Comparison of ENCODE assay signal across 1 cellular context in genomic region chr4:177441803-177442622, GRCh38.
A peak's percentile ranks its signal among the peaks of the same experiment; 100 is the strongest.
TF ChIP-seq lines count a peak whose summit lies in the region.

Gene AGA, minus strand, starts transcription at chr4:177442437. Its CDS starts 62 bp downstream, at chr4:177442375.

TF ChIP-seq in K562, 482 proteins besides CTCF, POLR2A, EP300 and RAD21 (continued from another document and continues in another):
- TF ChIP-seq SAFB (IDR thresholded peaks at IDR 0.05; ENCODE audit: borderline replicate concordance, low read depth, low read length) (peak; percentile 54; the same call in 1 of the 2 replicates), RBM14 (IDR thresholded peaks at IDR 0.05; ENCODE audit: borderline replicate concordance, insufficient read depth, low read depth, low read length) (no peak), KAT7 (CRISPR knock-in tag; IDR thresholded peaks at IDR 0.05; ENCODE audit: borderline replicate concordance) (no peak), NFE2 (IDR thresholded peaks at IDR 0.05; ENCODE audit: low read depth) (0 out of 2 replicates have a peak, but pooled peaks have one; percentile 4), TEAD2 (tag; IDR thresholded peaks at IDR 0.05) (no peak), ZNF77 (CRISPR knock-in tag; IDR thresholded peaks at IDR 0.05) (no peak), ZNF668 (CRISPR knock-in tag; IDR thresholded peaks at IDR 0.05) (no peak), THRA (IDR thresholded peaks at IDR 0.05) (no peak), MITF (IDR thresholded peaks at IDR 0.05) (peak; percentile 71), ZNF324 (CRISPR knock-in tag; IDR thresholded peaks at IDR 0.05) (no peak), CHCHD3 (CRISPR knock-in tag; IDR thresholded peaks at IDR 0.05) (no peak), STAT5A (IDR thresholded peaks at IDR 0.05; ENCODE audit: borderline replicate concordance, low read length) (no peak), GTF2E2 (tag; IDR thresholded peaks at IDR 0.05) (no peak), RBM34 (IDR thresholded peaks at IDR 0.05; ENCODE audit: borderline replicate concordance, insufficient read depth, low read length) (no peak), MEF2D (tag; conservative IDR thresholded peaks at IDR 0.05; ENCODE audit: low read depth) (no peak), ELF1 (tag; IDR thresholded peaks at IDR 0.05) (peak; percentile 23; the same call in 1 of the 2 replicates), SRF (CRISPR knock-in tag; IDR thresholded peaks at IDR 0.05) (no peak; a peak in 1 of 4 replicates), RFX7 (CRISPR knock-in tag; IDR thresholded peaks at IDR 0.05) (no peak), ZNF384 (IDR thresholded peaks at IDR 0.05; ENCODE audit: low read depth, low read length) (no peak), ZNF175 (CRISPR knock-in tag; IDR thresholded peaks at IDR 0.05; ENCODE audit: low read depth) (0 out of 2 replicates have a peak, but pooled peaks have one; percentile 25), ZNF584 (CRISPR knock-in tag; IDR thresholded peaks at IDR 0.05; ENCODE audit: low read depth) (no peak), RBM39 (optimal IDR thresholded peaks at IDR 0.05; ENCODE audit: low read depth, low read length) (no peak), ZBTB43 (CRISPR knock-in tag; IDR thresholded peaks at IDR 0.05) (no peak), ATF2 (CRISPR knock-in tag; IDR thresholded peaks at IDR 0.05) (no peak), SMARCC2 (IDR thresholded peaks at IDR 0.05; ENCODE audit: low read depth) (no peak), PTBP1 (IDR thresholded peaks at IDR 0.05; ENCODE audit: low read depth, low read length) (no peak), MYC (IDR thresholded peaks at IDR 0.05; ENCODE audit: low read depth, low read length) (peak; percentile 74), MYC (CRISPR knock-in tag; IDR thresholded peaks at IDR 0.05; ENCODE audit: borderline replicate concordance, low read depth) (0 out of 2 replicates have a peak, but pooled peaks have one; percentile 23), FOS (IDR thresholded peaks at IDR 0.05; ENCODE audit: extremely low read depth, insufficient read length) (no peak), ZNF197 (CRISPR knock-in tag; IDR thresholded peaks at IDR 0.05; ENCODE audit: low read depth) (no peak), ZNF699 (CRISPR knock-in tag; IDR thresholded peaks at IDR 0.05; ENCODE audit: insufficient replicate concordance) (no peak), ZNF232 (CRISPR knock-in tag; IDR thresholded peaks at IDR 0.05) (no peak), SP2 (IDR thresholded peaks at IDR 0.05; ENCODE audit: extremely low read depth, low read depth, low read length, poor library complexity, severe bottlenecking) (no peak), GATAD2B (IDR thresholded peaks at IDR 0.05; ENCODE audit: borderline replicate concordance) (no peak), SAFB2 (IDR thresholded peaks at IDR 0.05; ENCODE audit: borderline replicate concordance, low read depth, low read length, severe bottlenecking) (no peak), XRCC3 (IDR thresholded peaks at IDR 0.05) (no peak), ZNF436 (CRISPR knock-in tag; IDR thresholded peaks at IDR 0.05) (no peak), OTX1 (CRISPR knock-in tag; IDR thresholded peaks at IDR 0.05) (peak; percentile 78; the same call in 1 of the 2 replicates), NFATC3 (IDR thresholded peaks at IDR 0.05) (no peak), CBX1 (IDR thresholded peaks at IDR 0.05; ENCODE audit: low read depth) (peak; percentile 50; the same call in 1 of the 2 replicates), U2AF1 (optimal IDR thresholded peaks at IDR 0.05; ENCODE audit: low read depth, low read length) (no peak), LEF1 (IDR thresholded peaks at IDR 0.05) (no peak), TOE1 (IDR thresholded peaks at IDR 0.05; ENCODE audit: borderline replicate concordance) (peak; percentile 73; the same call in 1 of the 2 replicates), TOE1 (CRISPR knock-in tag; IDR thresholded peaks at IDR 0.05; ENCODE audit: borderline replicate concordance, low read depth) (no peak), MAFF (IDR thresholded peaks at IDR 0.05; ENCODE audit: low read length) (peak; percentile 28; the same call in 1 of the 2 replicates), NFIC (IDR thresholded peaks at IDR 0.05) (peak; percentile 37; the same call in 1 of the 2 replicates), ZEB2 (IDR thresholded peaks at IDR 0.05) (peak; percentile 40; the same call in 1 of the 2 replicates), ARID2 (IDR thresholded peaks at IDR 0.05) (no peak)
- TF ChIP-seq, protein P1, sequence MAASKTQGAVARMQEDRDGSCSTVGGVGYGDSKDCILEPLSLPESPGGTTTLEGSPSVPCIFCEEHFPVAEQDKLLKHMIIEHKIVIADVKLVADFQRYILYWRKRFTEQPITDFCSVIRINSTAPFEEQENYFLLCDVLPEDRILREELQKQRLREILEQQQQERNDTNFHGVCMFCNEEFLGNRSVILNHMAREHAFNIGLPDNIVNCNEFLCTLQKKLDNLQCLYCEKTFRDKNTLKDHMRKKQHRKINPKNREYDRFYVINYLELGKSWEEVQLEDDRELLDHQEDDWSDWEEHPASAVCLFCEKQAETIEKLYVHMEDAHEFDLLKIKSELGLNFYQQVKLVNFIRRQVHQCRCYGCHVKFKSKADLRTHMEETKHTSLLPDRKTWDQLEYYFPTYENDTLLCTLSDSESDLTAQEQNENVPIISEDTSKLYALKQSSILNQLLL (CRISPR knock-in tag; IDR thresholded peaks at IDR 0.05; ENCODE audit: borderline replicate concordance) = no peak
- TF ChIP-seq, protein P2, sequence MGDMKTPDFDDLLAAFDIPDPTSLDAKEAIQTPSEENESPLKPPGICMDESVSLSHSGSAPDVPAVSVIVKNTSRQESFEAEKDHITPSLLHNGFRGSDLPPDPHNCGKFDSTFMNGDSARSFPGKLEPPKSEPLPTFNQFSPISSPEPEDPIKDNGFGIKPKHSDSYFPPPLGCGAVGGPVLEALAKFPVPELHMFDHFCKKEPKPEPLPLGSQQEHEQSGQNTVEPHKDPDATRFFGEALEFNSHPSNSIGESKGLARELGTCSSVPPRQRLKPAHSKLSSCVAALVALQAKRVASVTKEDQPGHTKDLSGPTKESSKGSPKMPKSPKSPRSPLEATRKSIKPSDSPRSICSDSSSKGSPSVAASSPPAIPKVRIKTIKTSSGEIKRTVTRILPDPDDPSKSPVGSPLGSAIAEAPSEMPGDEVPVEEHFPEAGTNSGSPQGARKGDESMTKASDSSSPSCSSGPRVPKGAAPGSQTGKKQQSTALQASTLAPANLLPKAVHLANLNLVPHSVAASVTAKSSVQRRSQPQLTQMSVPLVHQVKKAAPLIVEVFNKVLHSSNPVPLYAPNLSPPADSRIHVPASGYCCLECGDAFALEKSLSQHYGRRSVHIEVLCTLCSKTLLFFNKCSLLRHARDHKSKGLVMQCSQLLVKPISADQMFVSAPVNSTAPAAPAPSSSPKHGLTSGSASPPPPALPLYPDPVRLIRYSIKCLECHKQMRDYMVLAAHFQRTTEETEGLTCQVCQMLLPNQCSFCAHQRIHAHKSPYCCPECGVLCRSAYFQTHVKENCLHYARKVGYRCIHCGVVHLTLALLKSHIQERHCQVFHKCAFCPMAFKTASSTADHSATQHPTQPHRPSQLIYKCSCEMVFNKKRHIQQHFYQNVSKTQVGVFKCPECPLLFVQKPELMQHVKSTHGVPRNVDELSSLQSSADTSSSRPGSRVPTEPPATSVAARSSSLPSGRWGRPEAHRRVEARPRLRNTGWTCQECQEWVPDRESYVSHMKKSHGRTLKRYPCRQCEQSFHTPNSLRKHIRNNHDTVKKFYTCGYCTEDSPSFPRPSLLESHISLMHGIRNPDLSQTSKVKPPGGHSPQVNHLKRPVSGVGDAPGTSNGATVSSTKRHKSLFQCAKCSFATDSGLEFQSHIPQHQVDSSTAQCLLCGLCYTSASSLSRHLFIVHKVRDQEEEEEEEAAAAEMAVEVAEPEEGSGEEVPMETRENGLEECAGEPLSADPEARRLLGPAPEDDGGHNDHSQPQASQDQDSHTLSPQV (IDR thresholded peaks at IDR 0.05) = no peak
- TF ChIP-seq, protein P3, sequence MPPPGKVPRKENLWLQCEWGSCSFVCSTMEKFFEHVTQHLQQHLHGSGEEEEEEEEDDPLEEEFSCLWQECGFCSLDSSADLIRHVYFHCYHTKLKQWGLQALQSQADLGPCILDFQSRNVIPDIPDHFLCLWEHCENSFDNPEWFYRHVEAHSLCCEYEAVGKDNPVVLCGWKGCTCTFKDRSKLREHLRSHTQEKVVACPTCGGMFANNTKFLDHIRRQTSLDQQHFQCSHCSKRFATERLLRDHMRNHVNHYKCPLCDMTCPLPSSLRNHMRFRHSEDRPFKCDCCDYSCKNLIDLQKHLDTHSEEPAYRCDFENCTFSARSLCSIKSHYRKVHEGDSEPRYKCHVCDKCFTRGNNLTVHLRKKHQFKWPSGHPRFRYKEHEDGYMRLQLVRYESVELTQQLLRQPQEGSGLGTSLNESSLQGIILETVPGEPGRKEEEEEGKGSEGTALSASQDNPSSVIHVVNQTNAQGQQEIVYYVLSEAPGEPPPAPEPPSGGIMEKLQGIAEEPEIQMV (tag; conservative IDR thresholded peaks at IDR 0.05; ENCODE audit: low read depth) = no peak
- TF ChIP-seq, protein P4, sequence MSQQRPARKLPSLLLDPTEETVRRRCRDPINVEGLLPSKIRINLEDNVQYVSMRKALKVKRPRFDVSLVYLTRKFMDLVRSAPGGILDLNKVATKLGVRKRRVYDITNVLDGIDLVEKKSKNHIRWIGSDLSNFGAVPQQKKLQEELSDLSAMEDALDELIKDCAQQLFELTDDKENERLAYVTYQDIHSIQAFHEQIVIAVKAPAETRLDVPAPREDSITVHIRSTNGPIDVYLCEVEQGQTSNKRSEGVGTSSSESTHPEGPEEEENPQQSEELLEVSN (IDR thresholded peaks at IDR 0.05; ENCODE audit: borderline replicate concordance in 1 of 2, extremely low read depth in 1 of 2, insufficient read depth in 1 of 2, insufficient read length in 1 of 2, low read depth in 1 of 2, low read length in 1 of 2, poor library complexity in 1 of 2, severe bottlenecking in 1 of 2) = peak; percentile 71 to 92
- TF ChIP-seq, protein P5, sequence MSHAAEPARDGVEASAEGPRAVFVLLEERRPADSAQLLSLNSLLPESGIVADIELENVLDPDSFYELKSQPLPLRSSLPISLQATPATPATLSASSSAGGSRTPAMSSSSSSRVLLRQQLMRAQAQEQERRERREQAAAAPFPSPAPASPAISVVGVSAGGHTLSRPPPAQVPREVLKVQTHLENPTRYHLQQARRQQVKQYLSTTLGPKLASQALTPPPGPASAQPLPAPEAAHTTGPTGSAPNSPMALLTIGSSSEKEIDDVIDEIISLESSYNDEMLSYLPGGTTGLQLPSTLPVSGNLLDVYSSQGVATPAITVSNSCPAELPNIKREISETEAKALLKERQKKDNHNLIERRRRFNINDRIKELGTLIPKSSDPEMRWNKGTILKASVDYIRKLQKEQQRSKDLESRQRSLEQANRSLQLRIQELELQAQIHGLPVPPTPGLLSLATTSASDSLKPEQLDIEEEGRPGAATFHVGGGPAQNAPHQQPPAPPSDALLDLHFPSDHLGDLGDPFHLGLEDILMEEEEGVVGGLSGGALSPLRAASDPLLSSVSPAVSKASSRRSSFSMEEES (CRISPR knock-in tag; IDR thresholded peaks at IDR 0.05) = no peak
